In genomic region chr10:95683966-95684365, GRCh38 we compare ENCODE assay signal across 29 cellular contexts.
"Had no signal": no experiment of that assay in that cellular context is flagged by ENCODE, and none has a peak within 500 bp of the region (broad histone marks: within the 10 kb centered on the region; RNA-seq: fewer than 3 reads in every experiment).

No MANE protein-coding gene starts in this region.

- H3K27me3 ChIP-seq: colonic mucosa, dorsolateral prefrontal cortex, esophagus muscularis mucosa, esophagus squamous epithelium, foreskin keratinocyte, gastrocnemius medialis, gastroesophageal sphincter, heart left ventricle, heart right ventricle had no signal

- H3K4me1 ChIP-seq: colonic mucosa, esophagus muscularis mucosa, foreskin keratinocyte, gastrocnemius medialis, gastroesophageal sphincter, heart right ventricle had no signal

- H3K27ac Mint-ChIP-seq: dendritic cell treated with granulocyte-macrophage colony-stimulating factor and Interleukin-4, amounts not matched to agents 40 ng/mL and 50 ng/mL, for 4 days; effector memory CD8-positive, alpha-beta T cell; endodermal cell had no signal

- H3K27ac ChIP-seq: colonic mucosa, coronary artery, dorsolateral prefrontal cortex, epithelial cell of prostate, esophagus muscularis mucosa, foreskin keratinocyte, gastrocnemius medialis, gastroesophageal sphincter, heart left ventricle, heart right ventricle had no signal

- DNase-seq: colonic mucosa; cortex of kidney; dermis blood vessel endothelial cell; effector CD4-positive, alpha-beta T cell; effector CD8-positive, alpha-beta T cell; effector memory CD4-positive, alpha-beta T cell; effector memory CD8-positive, alpha-beta T cell; endodermal cell; erythroblast; esophagus squamous epithelium; foreskin fibroblast; foreskin keratinocyte; foreskin melanocyte; gastrocnemius medialis; glutamatergic neuron; head of caudate nucleus; heart left ventricle; heart right ventricle had no signal

- FAIRE-seq: colon, endometrium, endothelial cell of umbilical vein, frontal cortex had no signal

- ATAC-seq: effector memory CD8-positive, alpha-beta T cell; esophagus mucosa; foreskin keratinocyte; gastrocnemius medialis; gastroesophageal sphincter; heart left ventricle; heart right ventricle had no signal

- H3K4me3 ChIP-seq: colonic mucosa, coronary artery, dorsolateral prefrontal cortex, esophagus muscularis mucosa, esophagus squamous epithelium, gastrocnemius medialis, gastroesophageal sphincter, heart left ventricle, heart right ventricle had no signal

- H3K4me3 Mint-ChIP-seq: dendritic cell treated with granulocyte-macrophage colony-stimulating factor and Interleukin-4, amounts not matched to agents 40 ng/mL and 50 ng/mL, for 4 days; effector memory CD8-positive, alpha-beta T cell; endodermal cell had no signal

- H3K9me3 Mint-ChIP-seq: dendritic cell treated with granulocyte-macrophage colony-stimulating factor and Interleukin-4, amounts not matched to agents 40 ng/mL and 50 ng/mL, for 4 days; effector memory CD8-positive, alpha-beta T cell; endodermal cell had no signal

- H3K9me3 ChIP-seq: colonic mucosa, esophagus muscularis mucosa, esophagus squamous epithelium, gastrocnemius medialis, gastroesophageal sphincter, heart left ventricle, heart right ventricle had no signal

- H3K27me3 Mint-ChIP-seq: dendritic cell treated with granulocyte-macrophage colony-stimulating factor and Interleukin-4, amounts not matched to agents 40 ng/mL and 50 ng/mL, for 4 days; effector memory CD8-positive, alpha-beta T cell had no signal
